ENCODE assay signal across 18 cellular contexts in genomic region chr10:298033-298432, GRCh38.
DNase-seq lines count a peak whose midpoint lies in the region; ATAC-seq, FAIRE-seq and TF ChIP-seq lines count a peak whose summit lies in the region.
"Had no signal": no experiment of that assay in that cellular context is flagged by ENCODE, and none has a peak within 500 bp of the region (broad histone marks: within the 10 kb centered on the region; RNA-seq: fewer than 3 reads in every experiment).

No MANE protein-coding gene starts in this region.

- no peak overlapping the region for H3K4me3 Mint-ChIP-seq in progenitor cell of endocrine pancreas (ENCODE audit: low read depth)
- H3K4me3 Mint-ChIP-seq: CD14-positive monocyte, H9 had no signal

- H3K23ac ChIP-seq in IMR-90 (ENCODE audit: low read depth, low read length), result peak overlapping the region; percentile 69; the same call in 1 of the 2 replicates

- no peaks in the 10 kb centered on the region for H3K27me3 ChIP-seq in IMR-90 (ENCODE audit: control insufficient read depth, insufficient read depth, low read length)
- H3K27me3 ChIP-seq in GM12878 (replicated peaks in 1 of 2; ENCODE audit: control insufficient read depth in 2 of 2, insufficient read depth in 2 of 2, low read length in 1 of 2), result no peaks in the 10 kb centered on the region
- no peaks in the 10 kb centered on the region for H3K27me3 ChIP-seq in tibial nerve
- H3K27me3 ChIP-seq in SJCRH30, result no peaks in the 10 kb centered on the region

- peak overlapping the region; percentile 89 for H3K4me2 ChIP-seq in IMR-90 (ENCODE audit: low read depth, low read length)
- H3K4me2 ChIP-seq in GM12878 (ENCODE audit: control insufficient read depth, insufficient read depth), result no peak overlapping the region

- H3K4me1 Mint-ChIP-seq in progenitor cell of endocrine pancreas (ENCODE audit: low read depth), result no peaks in the 10 kb centered on the region
- H3K4me1 Mint-ChIP-seq: CD14-positive monocyte had no signal

- SMC1A ChIA-PET in GM12878 (lab: Charles Lee; ENCODE audit: uncharacterized antibody, unreplicated experiment), result no interaction called here

- H3K14ac ChIP-seq in IMR-90 (replicated peaks; ENCODE audit: low read depth, low read length), result peak overlapping the region; percentile 66; the same call in 1 of the 2 replicates

- no peak for FAIRE-seq in GM12878 (lab: Jason Lieb, UNC)

- H2BK5ac ChIP-seq in IMR-90 (ENCODE audit: low read depth, low read length, poor library complexity, severe bottlenecking), result peak overlapping the region; percentile 94

- peaks cover 18% of the 10 kb centered on the region for H3K36me3 ChIP-seq in IMR-90 (ENCODE audit: control insufficient read depth, insufficient read depth, low read length)
- no peaks in the 10 kb centered on the region for H3K36me3 ChIP-seq in GM12878 (ENCODE audit: control insufficient read depth in 2 of 2, insufficient read depth in 2 of 2, low read length in 1 of 2)
- peaks cover 0 to 27% (median 0%) of the 10 kb centered on the region in 3 donors for H3K36me3 ChIP-seq in tibial nerve
- no peaks in the 10 kb centered on the region for H3K36me3 ChIP-seq in SJCRH30

- H3K9ac ChIP-seq in IMR-90 (ENCODE audit: low read depth, low read length) (no peak overlapping the region), GM12878 (ENCODE audit: control insufficient read depth, insufficient read depth, low read length) (no peak overlapping the region)

- H2AFZ ChIP-seq in IMR-90 (replicated peaks; ENCODE audit: low read length, poor library complexity) (peak overlapping the region; percentile 44), GM12878 (ENCODE audit: control insufficient read depth, low read depth, low read length) (no peak overlapping the region)

- peak overlapping the region; percentile 97 for H3K18ac ChIP-seq in IMR-90 (ENCODE audit: low read depth, low read length)

- no peak for TF ChIP-seq POLR2A in IMR-90 (IDR thresholded peaks at IDR 0.05; ENCODE audit: low read depth, low read length)
- no peak for TF ChIP-seq POLR2A in GM12878 (IDR thresholded peaks at IDR 0.05; ENCODE audit: low read depth, low read length)
- TF ChIP-seq POLR2A in tibial nerve (IDR thresholded peaks at IDR 0.05), result no peak

- peak overlapping the region; percentile 31 for H4K91ac ChIP-seq in IMR-90 (ENCODE audit: insufficient read depth, low read depth, low read length)

- CTCF ChIA-PET in IMR-90 (lab: Yijun Ruan, JAX) (interaction anchor here (1.1 kb wide), 1 partner anchor 10 kb away, joined by 3 read pairs; no protein-coding TSS in a partner anchor), GM12878 (lab: Yijun Ruan, JAX) (no interaction called here)

- BruUV-seq in IMR-90 (replicated peaks; lab: Mats Ljungman, UMichigan), result no TSS peak
- no TSS peak for BruUV-seq in GM12878 (replicated peaks; lab: Mats Ljungman, UMichigan)

- intact Hi-C loops in IMR-90 (cut with micrococcal nuclease), result no loop called here
- intact Hi-C loops in GM12878 (cut with micrococcal nuclease; ENCODE audit: unreplicated experiment), result no loop called here

- H3K4me1 ChIP-seq in IMR-90 (ENCODE audit: control insufficient read depth, insufficient read depth, low read length) (peaks cover 11% of the 10 kb centered on the region), GM12878 (ENCODE audit: control insufficient read depth, insufficient read depth, low read length) (peaks cover 13% of the 10 kb centered on the region), tibial nerve (peaks cover 0 to 28% (median 5%) of the 10 kb centered on the region in 4 donors), SJCRH30 (no peaks in the 10 kb centered on the region)

- in situ Hi-C loops in IMR-90 (cut with MboI; ENCODE audit: low sequenced_read_pairs) (no loop called here), GM12878 (cut with MboI) (no loop called here)

- no peak for ATAC-seq in IMR-90 (ENCODE audit: low read depth)
- no peak for ATAC-seq in GM12878
- no peak for ATAC-seq in HG03342 (IDR thresholded peaks at IDR 0.05; ENCODE audit: unreplicated experiment)

- H2BK120ac ChIP-seq in IMR-90 (ENCODE audit: low read depth, low read length), result peak overlapping the region; percentile 61

- peak overlapping the region; percentile 83 for H2AK9ac ChIP-seq in IMR-90 (replicated peaks; ENCODE audit: low read depth, low read length, poor library complexity)

- H3K27ac ChIP-seq in IMR-90 (ENCODE audit: insufficient read depth, low read length), result peak overlapping the region; percentile 70
- H3K27ac ChIP-seq in GM12878 (ENCODE audit: control insufficient read depth, insufficient read depth), result no peak overlapping the region
- H3K27ac ChIP-seq in tibial nerve, result peak overlapping the region; percentile 57 to 81 (median 70)
- H3K27ac ChIP-seq in SJCRH30, result no peak overlapping the region
- H3K27ac ChIP-seq: RWPE1 had no signal

- peak overlapping the region; percentile 89 for H4K5ac ChIP-seq in IMR-90 (ENCODE audit: low read depth, low read length)

- peak overlapping the region; percentile 13; the same call in 1 of the 2 replicates for H3K56ac ChIP-seq in IMR-90 (ENCODE audit: extremely low read depth, insufficient read depth, low read length)

- TF ChIP-seq EP300 in GM12878 (IDR thresholded peaks at IDR 0.05; ENCODE audit: borderline replicate concordance in 1 of 2, control insufficient read depth in 1 of 2, low read depth in 2 of 2, low read length in 2 of 2), result no peak
- TF ChIP-seq EP300 in tibial nerve (IDR thresholded peaks at IDR 0.05), result no peak

- TF ChIP-seq RAD21 in IMR-90 (IDR thresholded peaks at IDR 0.05; ENCODE audit: low read length) (no peak), GM12878 (IDR thresholded peaks at IDR 0.05; ENCODE audit: insufficient read depth, low read depth, low read length) (no peak)

- no peak for TF ChIP-seq CTCF in IMR-90 (conservative IDR thresholded peaks at IDR 0.05; ENCODE audit: low read depth, low read length)
- TF ChIP-seq CTCF in GM12878 (IDR thresholded peaks at IDR 0.05 in 2 of 3, conservative IDR thresholded peaks at IDR 0.05 in 1 of 3; ENCODE audit: control insufficient read depth in 2 of 3, extremely low read depth in 1 of 3, insufficient read depth in 1 of 3, low read depth in 3 of 3, low read length in 3 of 3), result no peak
- TF ChIP-seq CTCF in tibial nerve (IDR thresholded peaks at IDR 0.05), result no peak
- no peak for TF ChIP-seq CTCF in progenitor cell of endocrine pancreas (IDR thresholded peaks at IDR 0.05; ENCODE audit: unreplicated experiment)

- H3K27ac Mint-ChIP-seq in progenitor cell of endocrine pancreas, result no peak overlapping the region
- H3K27ac Mint-ChIP-seq: CD14-positive monocyte, IgD-negative memory B cell had no signal

- dilution Hi-C loops in IMR-90 (cut with HindIII; ENCODE audit: low sequenced_read_pairs, unreplicated experiment), result no loop called here

- H3K27me3 Mint-ChIP-seq in progenitor cell of endocrine pancreas, result no peaks in the 10 kb centered on the region
- H3K27me3 Mint-ChIP-seq: IgD-negative memory B cell had no signal

- H4K8ac ChIP-seq in IMR-90 (ENCODE audit: low read depth in 2 of 2, low read length in 2 of 2), result peak overlapping the region in 1 of 2 experiments; percentile 11; a peak in 1 of 4 replicates

- POLR2A ChIA-PET in IMR-90 (lab: Charles Lee; ENCODE audit: unreplicated experiment) (no interaction called here), GM12878 (lab: Charles Lee) (no interaction called here)

- DNase-seq in IMR-90, result no peak
- DNase-seq in GM12878 (ENCODE audit: low read depth, low spot score), result no peak
- peak; percentile 20 for DNase-seq in left kidney (ENCODE audit: low read depth, low spot score)
- no peak for DNase-seq in tibial nerve (ENCODE audit: low spot score in 2 of 2)
- DNase-seq in SJCRH30, result no peak
- DNase-seq in progenitor cell of endocrine pancreas (ENCODE audit: low spot score, unreplicated experiment), result no peak
- DNase-seq: COR-L47, DMS153, H9, MV-4-11, NCI-H1436 treated with DMSO at 0.1 percent for 48 hours, NCI-H2081 treated with DMSO at 0.1 percent for 48 hours, NCI-H524 treated with DMSO at 0.1 percent for 48 hours, OCI-M1 had no signal

- peaks cover 18% of the 10 kb centered on the region for H3K9me1 ChIP-seq in IMR-90 (ENCODE audit: insufficient read depth, low read length)

- RAD21 ChIA-PET in GM12878 (lab: Charles Lee; ENCODE audit: unreplicated experiment), result no interaction called here

- no peaks in the 10 kb centered on the region for H3K9me3 Mint-ChIP-seq in progenitor cell of endocrine pancreas (ENCODE audit: low read depth)
- H3K9me3 Mint-ChIP-seq: IgD-negative memory B cell had no signal

- WGBS in IMR-90 (ENCODE audit: extremely low coverage in 2 of 2, insufficient read length in 1 of 2), 2 experiments, result 100% methylated on average over 3 of the region's 9 CpGs; no CpG with 5 or more reads in 1 of the 2 experiments
- 84% methylated on average over 9 of the region's 9 CpGs for WGBS in GM12878 (ENCODE audit: insufficient coverage, insufficient replicate concordance, low lambda C conversion rate, missing lambda C conversion rate)
- 78 to 85% methylated on average over 9 of the region's 9 CpGs for WGBS in tibial nerve, 2 donors

- H3K36me3 Mint-ChIP-seq in progenitor cell of endocrine pancreas (ENCODE audit: insufficient read depth), result peaks cover 15% of the 10 kb centered on the region
- H3K36me3 Mint-ChIP-seq: CD14-positive monocyte had no signal

- H3K4me3 ChIP-seq in IMR-90 (ENCODE audit: insufficient read depth, low read depth, low read length) (no peak overlapping the region), GM12878 (no peak overlapping the region), tibial nerve (no peak overlapping the region), SJCRH30 (no peak overlapping the region)

- H4K20me1 ChIP-seq in IMR-90 (ENCODE audit: insufficient read depth, low read length) (peaks cover 3% of the 10 kb centered on the region), GM12878 (ENCODE audit: control insufficient read depth, insufficient read depth) (no peaks in the 10 kb centered on the region)

- peaks cover 17 to 36% of the 10 kb centered on the region in 2 experiments for H3K79me1 ChIP-seq in IMR-90 (ENCODE audit: low read depth in 1 of 2, low read length in 2 of 2)

- H3K9me3 ChIP-seq in IMR-90 (ENCODE audit: control insufficient read depth, insufficient read depth, low read length) (no peaks in the 10 kb centered on the region), GM12878 (replicated peaks; ENCODE audit: control insufficient read depth, insufficient read depth, low read length) (no peaks in the 10 kb centered on the region), tibial nerve (no peaks in the 10 kb centered on the region), SJCRH30 (replicated peaks) (no peaks in the 10 kb centered on the region)

- H2AK5ac ChIP-seq in IMR-90 (ENCODE audit: low read depth, low read length), result peak overlapping the region; percentile 96

- H3K79me2 ChIP-seq in GM12878 (ENCODE audit: control insufficient read depth, insufficient read depth, low read length), result no peaks in the 10 kb centered on the region

- peak overlapping the region; percentile 94 for H3K4ac ChIP-seq in IMR-90 (ENCODE audit: low read depth, low read length)

- peak overlapping the region; percentile 62; the same call in 1 of the 3 replicates for H2BK15ac ChIP-seq in IMR-90 (ENCODE audit: low read depth, low read length)

- H2BK20ac ChIP-seq in IMR-90 (ENCODE audit: low read depth, low read length), result peak overlapping the region; percentile 81

TF ChIP-seq in IMR-90, 13 proteins besides CTCF, POLR2A, EP300 and RAD21 (continues in another document):
- no peak for TF ChIP-seq CHD1 (IDR thresholded peaks at IDR 0.05; ENCODE audit: low read depth, low read length)

TF ChIP-seq in GM12878, 131 proteins besides CTCF, POLR2A, EP300 and RAD21 (continues in another document):
- TF ChIP-seq NRF1 (conservative IDR thresholded peaks at IDR 0.05; ENCODE audit: low read depth, low read length), result no peak
- no peak for TF ChIP-seq HCFC1 (IDR thresholded peaks at IDR 0.05; ENCODE audit: low read length)

Comparison
In these comparisons a context has a peak if more than half of its experiments do, and no peak if none do; other contexts are left out.
1. H3K27ac ChIP-seq: peak in IMR-90 (single experiment) and tibial nerve (4 of 4); none in GM12878 (single experiment) and SJCRH30 (single experiment).